8 cellular contexts compared by ENCODE assay signal in the genomic region with DNA sequence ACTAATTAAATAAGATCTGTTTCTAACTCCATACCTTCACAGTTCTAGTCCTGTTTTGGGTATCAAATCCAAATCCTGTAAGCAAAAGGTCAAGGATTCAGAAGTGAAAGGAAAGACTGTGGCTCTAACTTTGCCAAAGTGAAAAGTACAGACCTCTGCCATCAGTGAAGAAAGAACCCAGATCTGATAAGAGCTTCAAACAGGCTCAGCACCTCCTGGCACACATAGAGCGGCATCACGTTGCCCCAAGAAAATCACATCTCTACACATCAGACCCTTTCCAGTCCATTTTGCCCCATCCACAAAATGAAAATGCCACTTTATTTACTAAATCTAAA. TPM values are rescaled to one million over a fixed set of nuclear protein-coding genes. Genes with fewer than 3 reads are reported as not detected.
A peak's percentile ranks its signal among the peaks of the same experiment; 100 is the strongest.
DNase-seq lines count a peak whose midpoint lies in the region; ATAC-seq and TF ChIP-seq lines count a peak whose summit lies in the region.

No MANE protein-coding gene starts in this region.

- no peaks in the 10 kb centered on the region for H3K36me3 ChIP-seq in body of pancreas (replicated peaks in 1 of 2; ENCODE audit: insufficient read depth in 1 of 2, low read depth in 2 of 2)
- peaks cover 0 to 7% of the 10 kb centered on the region in 2 donors for H3K36me3 ChIP-seq in lung (ENCODE audit: control insufficient read depth in 2 of 2, insufficient read depth in 2 of 2, low read length in 2 of 2)

- peaks cover 38% of the 10 kb centered on the region for H3K36me3 Mint-ChIP-seq in activated T-cell treated with anti-CD3 and anti-CD28 coated beads, Interleukin-2, amount 50 U/mL, for 24 hours (ENCODE audit: low read depth)
- H3K36me3 Mint-ChIP-seq in type B pancreatic cell: peaks cover 8% of the 10 kb centered on the region

- no peak overlapping the region for H3K4me3 Mint-ChIP-seq in activated T-cell treated with anti-CD3 and anti-CD28 coated beads, Interleukin-2, amount 50 U/mL, for 24 hours
- peak overlapping the region; percentile 85 for H3K4me3 Mint-ChIP-seq in type B pancreatic cell

- H3K27ac ChIP-seq in body of pancreas (peak overlapping the region; percentile 86 to 97 (median 94)), lung (ENCODE audit: low read depth in 1 of 2, low read length in 1 of 2) (peak overlapping the region; percentile 90 to 93)

- peaks cover 51% of the 10 kb centered on the region for H3K4me1 Mint-ChIP-seq in activated T-cell treated with anti-CD3 and anti-CD28 coated beads, Interleukin-2, amount 50 U/mL, for 24 hours (ENCODE audit: low read depth)
- peaks cover 34% of the 10 kb centered on the region for H3K4me1 Mint-ChIP-seq in type B pancreatic cell (ENCODE audit: unreplicated experiment)

- H3K4me1 ChIP-seq in body of pancreas (peaks cover 30% of the 10 kb centered on the region), lung (ENCODE audit: control insufficient read depth in 2 of 2, insufficient read depth in 2 of 2, low read length in 2 of 2) (peaks cover 2 to 10% of the 10 kb centered on the region in 2 donors)

- no peak for TF ChIP-seq CTCF in body of pancreas (IDR thresholded peaks at IDR 0.05)
- TF ChIP-seq CTCF in lung (IDR thresholded peaks at IDR 0.05; ENCODE audit: control extremely low read depth, extremely low read depth): no peak
- TF ChIP-seq CTCF in type B pancreatic cell (conservative IDR thresholded peaks at IDR 0.05): no peak

- H3K27me3 Mint-ChIP-seq in activated T-cell treated with anti-CD3 and anti-CD28 coated beads, Interleukin-2, amount 50 U/mL, for 24 hours: no peaks in the 10 kb centered on the region
- no peaks in the 10 kb centered on the region for H3K27me3 Mint-ChIP-seq in type B pancreatic cell

- WGBS in body of pancreas, 2 donors: 0 to 5% methylated on average over 2 of the region's 2 CpGs
- WGBS in lung, 2 donors: 33 to 41% methylated on average over 2 of the region's 2 CpGs

- no peak for TF ChIP-seq POLR2A in body of pancreas (IDR thresholded peaks at IDR 0.05)

- intact Hi-C loops in body of pancreas (cut with DNase I): loop anchor here (10.0 kb wide), 1 partner anchor 76 kb away; no protein-coding TSS in a partner anchor

- ATAC-seq in body of pancreas (peak; percentile 3), lung (ENCODE audit: insufficient read depth, low FRiP score) (no peak), HG02870 (IDR thresholded peaks at IDR 0.05; ENCODE audit: unreplicated experiment) (no peak), GM19351 (IDR thresholded peaks at IDR 0.05; ENCODE audit: unreplicated experiment) (no peak), GM21526 (IDR thresholded peaks at IDR 0.05; ENCODE audit: low FRiP score, unreplicated experiment) (no peak)

- H3K27ac Mint-ChIP-seq in activated T-cell treated with anti-CD3 and anti-CD28 coated beads, Interleukin-2, amount 50 U/mL, for 24 hours: peak overlapping the region; percentile 91
- H3K27ac Mint-ChIP-seq in type B pancreatic cell: peak overlapping the region; percentile 98

- DNase-seq in activated T-cell treated with anti-CD3 and anti-CD28 coated beads, Interleukin-2, amount 50 U/mL, for 24 hours: no peak
- no peak for DNase-seq in activated T-cell treated with anti-CD3 and anti-CD28 coated beads, Interleukin-2, amount 50 U/mL, for 48 hours
- DNase-seq in body of pancreas: no peak
- no peak for DNase-seq in lung (ENCODE audit: low spot score)
- no peak for DNase-seq in type B pancreatic cell (ENCODE audit: extremely low spot score, unreplicated experiment)

- H3K4me3 ChIP-seq in body of pancreas: no peak overlapping the region
- no peak overlapping the region for H3K4me3 ChIP-seq in lung

- H3K9me3 ChIP-seq in body of pancreas (no peaks in the 10 kb centered on the region), lung (ENCODE audit: control insufficient read depth in 2 of 2, insufficient read depth in 1 of 2, low read length in 1 of 2) (no peaks in the 10 kb centered on the region)

- no peaks in the 10 kb centered on the region for H3K9me3 Mint-ChIP-seq in activated T-cell treated with anti-CD3 and anti-CD28 coated beads, Interleukin-2, amount 50 U/mL, for 24 hours
- H3K9me3 Mint-ChIP-seq in type B pancreatic cell: no peaks in the 10 kb centered on the region

- H3K27me3 ChIP-seq in body of pancreas: no peaks in the 10 kb centered on the region
- no peaks in the 10 kb centered on the region for H3K27me3 ChIP-seq in lung (ENCODE audit: control insufficient read depth, insufficient read depth)

RNA-seq across cellular contexts. Expression of a gene that starts 23.2 kb away (rescaled TPM):
- total RNA-seq in body of pancreas: 10 to 100 TPM; 41.2 to 89.0 TPM
- total RNA-seq in lung: 10 to 100 TPM; 48.7 to 93.7 TPM
- 10 to 100 TPM; 26.6 to 43.0 TPM for polyA plus RNA-seq in lung
- total RNA-seq in type B pancreatic cell (ENCODE audit: low replicate concordance): 59.1 and 119 TPM in 2 replicates
